In the genomic region with DNA sequence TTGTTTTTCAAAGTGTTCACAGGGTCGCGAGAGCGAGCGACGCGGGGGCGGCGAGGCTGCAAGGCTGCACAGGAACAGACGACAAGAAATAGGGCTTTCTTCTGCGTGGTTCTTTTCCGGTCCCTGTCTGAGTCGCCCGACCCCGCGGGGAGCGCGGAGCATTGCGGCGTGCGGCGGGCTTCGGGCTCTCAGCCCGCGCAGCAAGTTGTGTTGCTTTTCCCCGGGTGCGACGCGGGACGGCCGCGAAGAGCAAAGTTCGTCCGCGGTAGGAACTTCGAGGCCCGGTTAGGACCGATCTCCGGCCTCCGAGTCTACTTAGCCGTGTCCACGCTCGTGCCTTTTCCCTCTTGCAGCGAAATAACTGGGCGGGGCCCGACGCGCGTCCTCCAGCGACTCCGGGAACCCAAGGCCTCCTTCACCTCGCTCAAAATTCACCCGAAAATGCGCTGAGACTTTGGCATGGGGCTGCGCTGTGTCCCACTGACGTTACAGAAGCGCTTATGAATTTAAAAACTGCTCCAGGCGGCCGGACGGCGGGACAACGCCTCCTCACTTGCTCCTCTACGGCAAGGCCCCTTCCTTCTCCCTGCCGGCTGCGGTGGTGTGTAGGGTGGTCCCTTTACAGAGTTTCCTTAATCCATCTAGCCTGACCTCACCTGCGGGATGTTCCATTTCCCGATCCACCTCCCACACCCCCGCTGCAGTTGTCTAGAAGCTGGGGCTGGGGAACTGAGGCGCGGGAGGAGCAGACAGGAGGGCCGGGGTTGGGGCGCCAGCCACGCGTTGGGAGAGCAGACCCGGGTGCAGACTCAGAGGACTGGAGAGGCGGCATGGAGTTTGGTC, we compare ENCODE assay signal across 1 cellular context.
TF ChIP-seq lines count a peak whose summit lies in the region.

No MANE protein-coding gene starts in this region.

TF ChIP-seq in WTC11, 78 proteins besides CTCF, POLR2A, EP300 and RAD21 (continued from another document):
- TF ChIP-seq, protein P1, sequence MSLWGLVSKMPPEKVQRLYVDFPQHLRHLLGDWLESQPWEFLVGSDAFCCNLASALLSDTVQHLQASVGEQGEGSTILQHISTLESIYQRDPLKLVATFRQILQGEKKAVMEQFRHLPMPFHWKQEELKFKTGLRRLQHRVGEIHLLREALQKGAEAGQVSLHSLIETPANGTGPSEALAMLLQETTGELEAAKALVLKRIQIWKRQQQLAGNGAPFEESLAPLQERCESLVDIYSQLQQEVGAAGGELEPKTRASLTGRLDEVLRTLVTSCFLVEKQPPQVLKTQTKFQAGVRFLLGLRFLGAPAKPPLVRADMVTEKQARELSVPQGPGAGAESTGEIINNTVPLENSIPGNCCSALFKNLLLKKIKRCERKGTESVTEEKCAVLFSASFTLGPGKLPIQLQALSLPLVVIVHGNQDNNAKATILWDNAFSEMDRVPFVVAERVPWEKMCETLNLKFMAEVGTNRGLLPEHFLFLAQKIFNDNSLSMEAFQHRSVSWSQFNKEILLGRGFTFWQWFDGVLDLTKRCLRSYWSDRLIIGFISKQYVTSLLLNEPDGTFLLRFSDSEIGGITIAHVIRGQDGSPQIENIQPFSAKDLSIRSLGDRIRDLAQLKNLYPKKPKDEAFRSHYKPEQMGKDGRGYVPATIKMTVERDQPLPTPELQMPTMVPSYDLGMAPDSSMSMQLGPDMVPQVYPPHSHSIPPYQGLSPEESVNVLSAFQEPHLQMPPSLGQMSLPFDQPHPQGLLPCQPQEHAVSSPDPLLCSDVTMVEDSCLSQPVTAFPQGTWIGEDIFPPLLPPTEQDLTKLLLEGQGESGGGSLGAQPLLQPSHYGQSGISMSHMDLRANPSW (CRISPR knock-in tag; conservative IDR thresholded peaks at IDR 0.05; ENCODE audit: low read depth) = no peak
- TF ChIP-seq, protein P2, sequence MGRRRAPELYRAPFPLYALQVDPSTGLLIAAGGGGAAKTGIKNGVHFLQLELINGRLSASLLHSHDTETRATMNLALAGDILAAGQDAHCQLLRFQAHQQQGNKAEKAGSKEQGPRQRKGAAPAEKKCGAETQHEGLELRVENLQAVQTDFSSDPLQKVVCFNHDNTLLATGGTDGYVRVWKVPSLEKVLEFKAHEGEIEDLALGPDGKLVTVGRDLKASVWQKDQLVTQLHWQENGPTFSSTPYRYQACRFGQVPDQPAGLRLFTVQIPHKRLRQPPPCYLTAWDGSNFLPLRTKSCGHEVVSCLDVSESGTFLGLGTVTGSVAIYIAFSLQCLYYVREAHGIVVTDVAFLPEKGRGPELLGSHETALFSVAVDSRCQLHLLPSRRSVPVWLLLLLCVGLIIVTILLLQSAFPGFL (CRISPR knock-in tag; IDR thresholded peaks at IDR 0.05; ENCODE audit: borderline replicate concordance) = no peak
- TF ChIP-seq ZNF232 (CRISPR knock-in tag; IDR thresholded peaks at IDR 0.05) (no peak), IRF2 (CRISPR knock-in tag; IDR thresholded peaks at IDR 0.05; ENCODE audit: borderline replicate concordance, low read depth) (no peak), NR2C2 (CRISPR knock-in tag; IDR thresholded peaks at IDR 0.05) (no peak), MAX (CRISPR knock-in tag; IDR thresholded peaks at IDR 0.05) (no peak)
